In genomic region chr1:55150880-55151582, GRCh38 we compare ENCODE assay signal across 10 cellular contexts.
DNase-seq lines count a peak whose midpoint lies in the region; ATAC-seq and TF ChIP-seq lines count a peak whose summit lies in the region.
"Had no signal": no experiment of that assay in that cellular context is flagged by ENCODE, and none has a peak within 500 bp of the region (broad histone marks: within the 10 kb centered on the region; RNA-seq: fewer than 3 reads in every experiment).

No MANE protein-coding gene starts in this region.

- H3K27ac ChIP-seq in CD8-positive, alpha-beta memory T cell (ENCODE audit: low read depth, low read length) = peak overlapping the region; percentile 54
- H3K27ac ChIP-seq in coronary artery = no peak overlapping the region

- H3K27me3 ChIP-seq in CD8-positive, alpha-beta memory T cell (ENCODE audit: insufficient read depth, low read length, poor library complexity, severe bottlenecking) = no peaks in the 10 kb centered on the region

- peaks cover 10 to 57% (median 22%) of the 10 kb centered on the region in 3 donors for H3K36me3 Mint-ChIP-seq in CD8-positive, alpha-beta memory T cell

- ATAC-seq in GM21367 (IDR thresholded peaks at IDR 0.05; ENCODE audit: unreplicated experiment) = peak; percentile 96
- peak; percentile 75 for ATAC-seq in HG03565 (IDR thresholded peaks at IDR 0.05; ENCODE audit: unreplicated experiment)
- peak; percentile 71 to 80 for ATAC-seq in left cardiac atrium

- peak overlapping the region in 6 of 7 donors; percentile 44 to 79 (median 70) for H3K4me3 Mint-ChIP-seq in CD8-positive, alpha-beta memory T cell

- peaks cover 22 to 50% (median 33%) of the 10 kb centered on the region in 3 donors for H3K4me1 Mint-ChIP-seq in CD8-positive, alpha-beta memory T cell

- no peaks in the 10 kb centered on the region for H3K9me3 Mint-ChIP-seq in CD8-positive, alpha-beta memory T cell

- TF ChIP-seq CTCF in coronary artery (IDR thresholded peaks at IDR 0.05) = no peak

- POLR2A ChIA-PET in CD8-positive, alpha-beta memory T cell (lab: Charles Lee) = no interaction called here

- peak in 2 of 5 donors; percentile 22 to 28 for DNase-seq in CD8-positive, alpha-beta memory T cell
- DNase-seq in left cardiac atrium = no peak
- DNase-seq in stimulated activated CD4-positive, alpha-beta T cell treated with anti-CD3 and anti-CD28 coated beads, Interleukin-4, amount 100 ng/mL, for 1 hour = no peak
- no peak for DNase-seq in stimulated activated naive CD4-positive, alpha-beta T cell treated with Interleukin-2 at 50 U/mL for 16 hours (lab: John Stamatoyannopoulos, UW)
- DNase-seq in coronary artery (ENCODE audit: low spot score) = no peak
- no peak for DNase-seq in activated CD4-positive, alpha-beta T cell treated with anti-CD3 and anti-CD28 coated beads, Interleukin-2, amount 50 U/mL, for 48 hours
- DNase-seq: cerebellar nuclear complex, kidney glomerular epithelial cell had no signal

- H3K9me3 ChIP-seq in CD8-positive, alpha-beta memory T cell (ENCODE audit: low read length) = no peaks in the 10 kb centered on the region

- H3K36me3 ChIP-seq in CD8-positive, alpha-beta memory T cell (ENCODE audit: insufficient read depth, low read length) = peaks cover 23% of the 10 kb centered on the region

- no peaks in the 10 kb centered on the region for H3K27me3 Mint-ChIP-seq in CD8-positive, alpha-beta memory T cell

- peaks cover 20% of the 10 kb centered on the region for H3K4me1 ChIP-seq in CD8-positive, alpha-beta memory T cell (ENCODE audit: insufficient read depth, low read length)

- CTCF ChIA-PET in CD8-positive, alpha-beta memory T cell (lab: Charles Lee) = interaction anchor here (1.8 kb wide), 1 partner anchor 127 kb away, joined by 6 read pairs; no protein-coding TSS in a partner anchor

- H3K27ac Mint-ChIP-seq in CD8-positive, alpha-beta memory T cell = peak overlapping the region; percentile 86 to 100 (median 88)

- no peak overlapping the region for H3K4me3 ChIP-seq in CD8-positive, alpha-beta memory T cell (ENCODE audit: low read length)
- no peak overlapping the region for H3K4me3 ChIP-seq in coronary artery

- intact Hi-C loops in left cardiac atrium (cut with DNase I) = loop anchor here in 1 of 2 donors (10.0 kb wide), 1 partner anchor 64 kb away; the partner anchor contains the start of gene USP24
